Comparison of ENCODE assay signal across 1 cellular context in the genomic region with DNA sequence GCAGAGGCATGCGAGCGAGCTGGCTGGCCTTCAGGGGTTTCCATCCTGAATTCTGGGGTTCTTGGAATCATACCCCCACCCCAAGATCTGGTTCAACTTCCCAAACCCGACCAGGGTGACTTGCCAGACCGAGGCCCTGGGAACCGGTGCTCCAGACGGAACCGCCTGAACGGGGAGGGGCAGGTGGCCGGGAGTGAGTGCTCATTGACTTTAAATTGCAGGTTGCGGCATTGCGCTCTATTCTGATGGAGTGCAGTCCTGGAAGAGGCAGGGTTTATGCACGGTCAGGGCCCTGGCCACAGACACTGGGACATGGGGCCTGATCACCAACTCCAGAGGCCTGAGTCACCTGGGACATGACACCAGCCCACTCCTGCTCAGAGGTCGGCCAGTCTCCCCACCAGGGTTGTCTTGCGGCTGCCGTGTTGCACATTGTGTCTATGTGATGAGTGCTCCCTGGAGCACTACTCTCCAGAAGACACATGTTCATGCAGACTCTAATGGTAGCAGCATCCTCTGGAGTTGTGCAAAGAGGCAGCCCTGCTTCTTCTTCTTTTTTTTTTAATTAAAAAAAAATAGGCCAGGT.
TF ChIP-seq lines count a peak whose summit lies in the region.

No MANE protein-coding gene starts in this region.

TF ChIP-seq in IMR-90, 13 proteins besides CTCF, POLR2A, EP300 and RAD21:
- TF ChIP-seq, protein P1, sequence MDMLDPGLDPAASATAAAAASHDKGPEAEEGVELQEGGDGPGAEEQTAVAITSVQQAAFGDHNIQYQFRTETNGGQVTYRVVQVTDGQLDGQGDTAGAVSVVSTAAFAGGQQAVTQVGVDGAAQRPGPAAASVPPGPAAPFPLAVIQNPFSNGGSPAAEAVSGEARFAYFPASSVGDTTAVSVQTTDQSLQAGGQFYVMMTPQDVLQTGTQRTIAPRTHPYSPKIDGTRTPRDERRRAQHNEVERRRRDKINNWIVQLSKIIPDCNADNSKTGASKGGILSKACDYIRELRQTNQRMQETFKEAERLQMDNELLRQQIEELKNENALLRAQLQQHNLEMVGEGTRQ (IDR thresholded peaks at IDR 0.05; ENCODE audit: low read depth, low read length) = no peak
- TF ChIP-seq RCOR1 (IDR thresholded peaks at IDR 0.05; ENCODE audit: insufficient replicate concordance, low read length) (no peak), BHLHE40 (IDR thresholded peaks at IDR 0.05; ENCODE audit: low read depth, low read length) (no peak), CEBPB (IDR thresholded peaks at IDR 0.05; ENCODE audit: low read depth, low read length) (no peak)
